2 cellular contexts compared by ENCODE assay signal in the genomic region with DNA sequence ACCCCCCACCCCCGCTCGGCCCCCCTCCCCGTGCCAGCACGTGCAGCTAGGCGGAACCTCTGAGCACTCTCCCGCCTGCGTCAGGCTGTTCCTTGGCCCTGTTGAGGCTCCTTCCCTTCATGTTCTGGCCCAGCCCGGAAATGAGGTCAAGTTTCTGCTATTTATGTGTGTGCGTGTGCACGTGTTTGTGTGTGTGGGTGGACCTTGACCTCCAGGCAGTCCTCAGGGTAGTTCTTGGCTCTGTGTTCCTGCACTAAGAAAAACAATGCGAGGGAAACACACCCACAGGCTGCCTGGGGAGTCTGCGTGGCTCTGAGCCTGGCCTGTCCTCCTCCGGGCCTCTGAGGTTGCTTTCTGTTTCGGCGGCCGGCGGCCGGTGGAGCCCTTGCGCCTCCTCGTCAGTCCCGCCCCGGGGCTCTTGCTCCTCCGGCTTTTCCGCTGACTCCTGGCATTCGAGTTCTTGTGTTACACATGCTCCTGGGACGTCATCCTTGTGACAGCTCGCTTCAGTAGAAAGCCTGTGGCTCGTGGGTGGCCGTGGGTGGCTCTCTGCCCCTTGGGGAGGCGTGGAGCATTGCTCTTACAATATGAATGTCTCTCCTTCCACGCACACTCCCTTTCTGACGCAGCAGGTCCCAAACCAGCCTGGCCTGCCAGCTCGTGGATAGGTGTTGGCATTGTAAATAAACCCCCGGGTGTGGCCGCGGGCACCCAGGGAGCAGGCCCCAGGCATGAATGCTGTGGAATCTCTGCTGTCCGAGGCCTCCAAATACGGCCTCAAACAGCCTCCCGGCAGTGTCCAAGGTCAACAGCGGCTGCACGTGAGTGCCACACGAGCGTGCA.
TF ChIP-seq lines count a peak whose summit lies in the region.

No MANE protein-coding gene starts in this region.

TF ChIP-seq in GM23338, 12 proteins besides CTCF, POLR2A, EP300 and RAD21 (continued from another document):
- no peak for TF ChIP-seq POLR2AphosphoS5 (IDR thresholded peaks at IDR 0.05; ENCODE audit: low read depth)
- TF ChIP-seq ZNF114 (CRISPR knock-in tag; IDR thresholded peaks at IDR 0.05): no peak
- TF ChIP-seq STAT1 (IDR thresholded peaks at IDR 0.05; ENCODE audit: unreplicated experiment): no peak

TF ChIP-seq in endothelial cell of umbilical vein, 7 proteins besides CTCF, POLR2A, EP300 and RAD21 (continued from another document):
- TF ChIP-seq GATA2 (IDR thresholded peaks at IDR 0.05; ENCODE audit: insufficient read depth, insufficient read length, low read depth, low read length) (no peak), JUN (IDR thresholded peaks at IDR 0.05; ENCODE audit: borderline replicate concordance, insufficient read depth, insufficient read length, low read depth) (peak; percentile 53), EZH2 (IDR thresholded peaks at IDR 0.05; ENCODE audit: borderline replicate concordance, low read depth, low read length, severe bottlenecking) (no peak), POLR2AphosphoS5 (IDR thresholded peaks at IDR 0.05; ENCODE audit: insufficient read depth, low read depth, low read length) (peak; percentile 87), MYC (IDR thresholded peaks at IDR 0.05; ENCODE audit: low read depth, low read length) (peak; percentile 85)
TF ChIP-seq in endothelial cell of umbilical vein: peak in this region for 4.
